ENCODE assay signal across 2 cellular contexts in the genomic region with DNA sequence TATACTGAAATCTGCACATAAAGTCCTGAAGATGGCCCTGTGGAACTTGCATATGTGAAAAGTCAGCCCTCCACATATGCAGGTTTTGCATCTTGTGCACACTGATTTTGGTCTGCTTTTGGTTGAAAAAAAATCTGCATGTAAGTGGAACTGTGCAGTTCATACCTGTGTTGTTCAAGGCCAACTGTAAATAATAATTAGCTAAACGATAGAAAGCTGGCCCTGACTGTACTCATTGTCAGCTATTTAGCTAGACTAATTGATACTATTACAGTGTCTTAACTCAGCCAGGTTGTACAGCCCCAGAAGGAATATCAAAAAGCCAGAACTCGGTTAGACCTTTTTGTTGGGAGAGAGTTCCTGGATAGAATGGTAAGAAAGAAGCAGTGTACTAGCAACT.
TF ChIP-seq lines count a peak whose summit lies in the region.

No MANE protein-coding gene starts in this region.

TF ChIP-seq in SK-N-SH treated with all-trans-retinoic acid at 6 μM for 48 hours, 23 proteins besides CTCF, POLR2A, EP300 and RAD21 (continued from another document):
- TF ChIP-seq, protein P1, sequence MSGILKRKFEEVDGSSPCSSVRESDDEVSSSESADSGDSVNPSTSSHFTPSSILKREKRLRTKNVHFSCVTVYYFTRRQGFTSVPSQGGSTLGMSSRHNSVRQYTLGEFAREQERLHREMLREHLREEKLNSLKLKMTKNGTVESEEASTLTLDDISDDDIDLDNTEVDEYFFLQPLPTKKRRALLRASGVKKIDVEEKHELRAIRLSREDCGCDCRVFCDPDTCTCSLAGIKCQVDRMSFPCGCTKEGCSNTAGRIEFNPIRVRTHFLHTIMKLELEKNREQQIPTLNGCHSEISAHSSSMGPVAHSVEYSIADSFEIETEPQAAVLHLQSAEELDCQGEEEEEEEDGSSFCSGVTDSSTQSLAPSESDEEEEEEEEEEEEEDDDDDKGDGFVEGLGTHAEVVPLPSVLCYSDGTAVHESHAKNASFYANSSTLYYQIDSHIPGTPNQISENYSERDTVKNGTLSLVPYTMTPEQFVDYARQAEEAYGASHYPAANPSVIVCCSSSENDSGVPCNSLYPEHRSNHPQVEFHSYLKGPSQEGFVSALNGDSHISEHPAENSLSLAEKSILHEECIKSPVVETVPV (CRISPR knock-in tag; IDR thresholded peaks at IDR 0.05), result no peak

TF ChIP-seq in SK-N-SH, 30 proteins besides CTCF, POLR2A, EP300 and RAD21 (continued from another document):
- no peak for TF ChIP-seq REST (IDR thresholded peaks at IDR 0.05; ENCODE audit: low read depth, low read length)
- TF ChIP-seq EZH2phosphoT487 (IDR thresholded peaks at IDR 0.05; ENCODE audit: borderline replicate concordance, low read depth), result no peak
- no peak for TF ChIP-seq YY1 (IDR thresholded peaks at IDR 0.05; ENCODE audit: low read depth)
- TF ChIP-seq FOSL2 (IDR thresholded peaks at IDR 0.05; ENCODE audit: borderline replicate concordance, low read depth), result no peak
- no peak for TF ChIP-seq NFIC (IDR thresholded peaks at IDR 0.05; ENCODE audit: borderline replicate concordance)
- no peak for TF ChIP-seq MXI1 (IDR thresholded peaks at IDR 0.05; ENCODE audit: low read depth, low read length)
- no peak for TF ChIP-seq RCOR1 (IDR thresholded peaks at IDR 0.05; ENCODE audit: low read length)
